In genomic region chr14:51295666-51296263, GRCh38 we compare ENCODE assay signal across 17 cellular contexts. TPM values are rescaled to one million over a fixed set of nuclear protein-coding genes. Genes with fewer than 3 reads are reported as not detected.
A peak's percentile ranks its signal among the peaks of the same experiment; 100 is the strongest.
DNase-seq lines count a peak whose midpoint lies in the region; ATAC-seq, FAIRE-seq and TF ChIP-seq lines count a peak whose summit lies in the region.
"Had no signal": no experiment of that assay in that cellular context is flagged by ENCODE, and none has a peak within 500 bp of the region (broad histone marks: within the 10 kb centered on the region; RNA-seq: fewer than 3 reads in every experiment).

No MANE protein-coding gene starts in this region.

- dilution Hi-C loops in IMR-90 (cut with HindIII; ENCODE audit: low sequenced_read_pairs, unreplicated experiment): no loop called here

- H2AFZ ChIP-seq in IMR-90 (replicated peaks; ENCODE audit: low read length, poor library complexity): no peak overlapping the region
- no peak overlapping the region for H2AFZ ChIP-seq in mesenchymal stem cell (ENCODE audit: low read depth, low read length)

- no peak overlapping the region for H2BK12ac ChIP-seq in mesenchymal stem cell (ENCODE audit: low read length in 2 of 2)

- H3K9me3 ChIP-seq in IMR-90 (ENCODE audit: control insufficient read depth, insufficient read depth, low read length) (no peaks in the 10 kb centered on the region), mesenchymal stem cell (ENCODE audit: control insufficient read depth, low read length) (no peaks in the 10 kb centered on the region)

- H3K27me3 ChIP-seq in IMR-90 (ENCODE audit: control insufficient read depth, insufficient read depth, low read length): no peaks in the 10 kb centered on the region
- no peaks in the 10 kb centered on the region for H3K27me3 ChIP-seq in bronchial epithelial cell (ENCODE audit: control insufficient read depth, insufficient read depth, low read length)
- no peaks in the 10 kb centered on the region for H3K27me3 ChIP-seq in mesenchymal stem cell (ENCODE audit: control insufficient read depth in 1 of 2, insufficient read depth in 1 of 2, low read length in 2 of 2)

- no peak overlapping the region for H2AK9ac ChIP-seq in IMR-90 (replicated peaks; ENCODE audit: low read depth, low read length, poor library complexity)

- H3K27ac Mint-ChIP-seq in stimulated activated memory B cell treated with anti-CD40 and anti-IgM and Interleukin-4, amounts not matched to agents 10 μg/mL and 1 μg/mL and 100 μg/mL, for 72 hours: no peak overlapping the region

- 0 out of 2 replicates have a peak overlapping the region, but pooled peaks have one; percentile 22 for H3K4ac ChIP-seq in IMR-90 (ENCODE audit: low read depth, low read length)
- H3K4ac ChIP-seq in mesenchymal stem cell (ENCODE audit: low read depth in 1 of 2, low read length in 2 of 2): no peak overlapping the region

- no peaks in the 10 kb centered on the region for H3K9me3 Mint-ChIP-seq in stimulated activated memory B cell treated with anti-CD40 and anti-IgM and Interleukin-4, amounts not matched to agents 10 μg/mL and 1 μg/mL and 100 μg/mL, for 72 hours

- H4K91ac ChIP-seq in IMR-90 (ENCODE audit: insufficient read depth, low read depth, low read length) (0 out of 2 replicates have a peak overlapping the region, but pooled peaks have one; percentile 36), mesenchymal stem cell (ENCODE audit: low read length) (peak overlapping the region; percentile 70)

- H4K8ac ChIP-seq in IMR-90 (ENCODE audit: low read depth in 2 of 2, low read length in 2 of 2) (no peak overlapping the region), mesenchymal stem cell (ENCODE audit: low read length) (no peak overlapping the region)

- no peak for TF ChIP-seq RAD21 in IMR-90 (IDR thresholded peaks at IDR 0.05; ENCODE audit: low read length)

- peaks cover 14% of the 10 kb centered on the region for H3K9me1 ChIP-seq in IMR-90 (ENCODE audit: insufficient read depth, low read length)

- FAIRE-seq in bronchial epithelial cell (lab: Jason Lieb, UNC): peak; percentile 84
- FAIRE-seq: RCC 7860 had no signal

- H2BK120ac ChIP-seq in IMR-90 (ENCODE audit: low read depth, low read length) (peak overlapping the region; percentile 25; the same call in 1 of the 2 replicates), mesenchymal stem cell (ENCODE audit: low read depth, low read length) (no peak overlapping the region)

- H3K4me1 ChIP-seq in IMR-90 (ENCODE audit: control insufficient read depth, insufficient read depth, low read length) (peaks cover 14% of the 10 kb centered on the region), mesenchymal stem cell (ENCODE audit: control insufficient read depth, insufficient read depth, low read depth, low read length) (peaks cover 3% of the 10 kb centered on the region)

- H2BK15ac ChIP-seq in IMR-90 (ENCODE audit: low read depth, low read length): 0 out of 3 replicates have a peak overlapping the region, but pooled peaks have one; percentile 40
- no peak overlapping the region for H2BK15ac ChIP-seq in mesenchymal stem cell (ENCODE audit: low read depth, poor library complexity, severe bottlenecking)

- TF ChIP-seq CTCF in IMR-90 (conservative IDR thresholded peaks at IDR 0.05; ENCODE audit: low read depth, low read length) (no peak), bronchial epithelial cell (IDR thresholded peaks at IDR 0.05; ENCODE audit: insufficient read depth, low read length, severe bottlenecking) (no peak)

- peaks cover 14% of the 10 kb centered on the region for H3K27me3 Mint-ChIP-seq in stimulated activated memory B cell treated with anti-CD40 and anti-IgM and Interleukin-4, amounts not matched to agents 10 μg/mL and 1 μg/mL and 100 μg/mL, for 72 hours

- no peak overlapping the region for H3K56ac ChIP-seq in IMR-90 (ENCODE audit: extremely low read depth, insufficient read depth, low read length)

- H3K14ac ChIP-seq in IMR-90 (replicated peaks; ENCODE audit: low read depth, low read length) (0 out of 2 replicates have a peak overlapping the region, but pooled peaks have one; percentile 43), mesenchymal stem cell (ENCODE audit: low read length in 2 of 2) (no peak overlapping the region)

- H3K4me3 ChIP-seq in IMR-90 (ENCODE audit: insufficient read depth, low read depth, low read length) (no peak overlapping the region), bronchial epithelial cell (ENCODE audit: low read depth, low read length) (no peak overlapping the region), mesenchymal stem cell (ENCODE audit: insufficient read depth in 1 of 2, low read depth in 1 of 2, low read length in 2 of 2) (no peak overlapping the region)

- H3K79me1 ChIP-seq in IMR-90 (ENCODE audit: low read depth in 1 of 2, low read length in 2 of 2) (0 out of 4 replicates have a peak, but pooled peaks cover 0 to 3% of the 10 kb centered on the region in 2 experiments), mesenchymal stem cell (replicated peaks; ENCODE audit: low read length, poor library complexity, severe bottlenecking) (no peaks in the 10 kb centered on the region)

- no peak for TF ChIP-seq POLR2A in IMR-90 (IDR thresholded peaks at IDR 0.05; ENCODE audit: low read depth, low read length)

- POLR2A ChIA-PET in IMR-90 (lab: Charles Lee; ENCODE audit: unreplicated experiment): interaction anchor here (0.5 kb wide), 1 partner anchor 19 kb away, joined by 5 read pairs; no protein-coding TSS in a partner anchor

- no peak overlapping the region for H3K23ac ChIP-seq in IMR-90 (ENCODE audit: low read depth, low read length)
- H3K23ac ChIP-seq in mesenchymal stem cell (ENCODE audit: low read length in 2 of 2): no peak overlapping the region

- DNase-seq in Caki2 (ENCODE audit: low read depth) (peak; percentile 23), IMR-90 (peak; percentile 27), bronchial epithelial cell (ENCODE audit: low read depth) (peak; percentile 74), mesenchymal stem cell (no peak)
- DNase-seq in stimulated activated CD4-positive, alpha-beta T cell treated with anti-CD3 and anti-CD28 coated beads, Interleukin-4, amount 100 ng/mL, for 1 hour: no peak
- DNase-seq: COR-L47, GOT3, Kasumi-1, NCI-H1436, NCI-H2029 treated with DMSO at 0.1 percent for 48 hours, NCI-H510A, NCI-H82 had no signal

- H2BK20ac ChIP-seq in IMR-90 (ENCODE audit: low read depth, low read length): peak overlapping the region; percentile 53; the same call in 1 of the 2 replicates

- H3K4me2 ChIP-seq in IMR-90 (ENCODE audit: low read depth, low read length) (no peak overlapping the region), mesenchymal stem cell (ENCODE audit: low read length, poor library complexity, severe bottlenecking) (no peak overlapping the region)

- 77% methylated on average over 3 of the region's 5 CpGs; no CpG with 5 or more reads in 1 of the 2 experiments for WGBS in IMR-90 (ENCODE audit: extremely low coverage in 2 of 2, insufficient read length in 1 of 2), 2 experiments
- WGBS in mesenchymal stem cell: 82% methylated on average over 5 of the region's 5 CpGs

- in situ Hi-C loops in Caki2 (cut with HindIII; ENCODE audit: low pct_unique_long_range_greater_than_20kb, low sequenced_read_pairs) (no loop called here), IMR-90 (cut with MboI; ENCODE audit: low sequenced_read_pairs) (no loop called here)

- H4K5ac ChIP-seq in IMR-90 (ENCODE audit: low read depth, low read length): no peak overlapping the region

- BruUV-seq in IMR-90 (replicated peaks; lab: Mats Ljungman, UMichigan): no TSS peak

- H3K18ac ChIP-seq in IMR-90 (ENCODE audit: low read depth, low read length) (no peak overlapping the region), mesenchymal stem cell (ENCODE audit: low read depth in 1 of 2, low read length in 2 of 2) (no peak overlapping the region)

- H3K27ac ChIP-seq in IMR-90 (ENCODE audit: insufficient read depth, low read length) (no peak overlapping the region), mesenchymal stem cell (ENCODE audit: low read length, poor library complexity, severe bottlenecking) (no peak overlapping the region)
- H3K27ac ChIP-seq: C4-2B had no signal

- no peaks in the 10 kb centered on the region for H3K36me3 Mint-ChIP-seq in stimulated activated memory B cell treated with anti-CD40 and anti-IgM and Interleukin-4, amounts not matched to agents 10 μg/mL and 1 μg/mL and 100 μg/mL, for 72 hours

- H3K4me3 Mint-ChIP-seq in stimulated activated memory B cell treated with anti-CD40 and anti-IgM and Interleukin-4, amounts not matched to agents 10 μg/mL and 1 μg/mL and 100 μg/mL, for 72 hours: no peak overlapping the region

- H3K4me1 Mint-ChIP-seq in stimulated activated memory B cell treated with anti-CD40 and anti-IgM and Interleukin-4, amounts not matched to agents 10 μg/mL and 1 μg/mL and 100 μg/mL, for 72 hours: peaks cover 10% of the 10 kb centered on the region

- CTCF ChIA-PET in IMR-90 (lab: Yijun Ruan, JAX): no interaction called here

- H3K36me3 ChIP-seq in IMR-90 (ENCODE audit: control insufficient read depth, insufficient read depth, low read length) (no peaks in the 10 kb centered on the region), bronchial epithelial cell (ENCODE audit: control insufficient read depth, insufficient read depth, low read length) (no peaks in the 10 kb centered on the region), mesenchymal stem cell (ENCODE audit: control insufficient read depth in 1 of 2, insufficient read depth in 2 of 2, low read depth in 1 of 2, low read length in 2 of 2) (no peaks in the 10 kb centered on the region)

- intact Hi-C loops in IMR-90 (cut with micrococcal nuclease): no loop called here

- H2AK5ac ChIP-seq in IMR-90 (ENCODE audit: low read depth, low read length): no peak overlapping the region
- H2AK5ac ChIP-seq in mesenchymal stem cell (ENCODE audit: low read length, severe bottlenecking): no peak overlapping the region

- H2BK5ac ChIP-seq in IMR-90 (ENCODE audit: low read depth, low read length, poor library complexity, severe bottlenecking) (no peak overlapping the region), mesenchymal stem cell (ENCODE audit: low read depth, low read length, poor library complexity, severe bottlenecking) (no peak overlapping the region)

- H3K9ac ChIP-seq in IMR-90 (ENCODE audit: low read depth, low read length) (no peak overlapping the region), mesenchymal stem cell (ENCODE audit: low read length) (no peak overlapping the region)

- no peaks in the 10 kb centered on the region for H4K20me1 ChIP-seq in IMR-90 (ENCODE audit: insufficient read depth, low read length)

- ATAC-seq in IMR-90 (ENCODE audit: low read depth): no peak
- no peak for ATAC-seq in HG03097 (IDR thresholded peaks at IDR 0.05; ENCODE audit: low FRiP score, unreplicated experiment)
- ATAC-seq in stimulated activated memory B cell treated with anti-CD40 and anti-IgM and Interleukin-4, amounts not matched to agents 10 μg/mL and 1 μg/mL and 100 μg/mL, for 72 hours: no peak
- no peak for ATAC-seq in HG02870 (IDR thresholded peaks at IDR 0.05; ENCODE audit: unreplicated experiment)

RNA-seq across cellular contexts. Expression of gene TMX1, which starts 55.7 kb away (rescaled TPM):
- 43.5 and 46.7 TPM in 2 replicates for total RNA-seq in Caki2 (2014; rRNA removed; shearing (Covaris generic); ENCODE audit: low replicate concordance)
- total RNA-seq in IMR-90 (2012; rRNA removed) (24.7 and 47.8 TPM in 2 replicates), bronchial epithelial cell (40.3 and 58.2 TPM in 2 replicates)
- 11.1 and 15.3 TPM in 2 replicates for polyA plus RNA-seq in IMR-90 (2012; rRNA removed)
- 3.4 and 5.9 TPM in 2 replicates for polyA plus RNA-seq in IMR-90 (2012; cell fraction: cytosol; rRNA removed)
- 0.87 and 3.7 TPM in 2 replicates for polyA plus RNA-seq in IMR-90 (2012; cell fraction: nucleus; rRNA removed; ENCODE audit: low replicate concordance)
- 41.5 TPM for polyA plus RNA-seq in mesenchymal stem cell (2013, experiment 1 of 2)
- polyA plus RNA-seq in mesenchymal stem cell (2013, experiment 2 of 2): 48.2 TPM

Comparison
In these comparisons a context has a peak if more than half of its experiments do, and no peak if none do; other contexts are left out.
1. DNase-seq: peak in Caki2 (single experiment), IMR-90 (single experiment) and bronchial epithelial cell (single experiment); none in mesenchymal stem cell (single experiment) and stimulated activated CD4-positive, alpha-beta T cell treated with anti-CD3 and anti-CD28 coated beads, Interleukin-4, amount 100 ng/mL, for 1 hour (single experiment).